ENCODE assay signal across 8 cellular contexts in genomic region chr17:36935681-36936454, GRCh38. TPM values are rescaled to one million over a fixed set of nuclear protein-coding genes. Genes with fewer than 3 reads are reported as not detected.
DNase-seq lines count a peak whose midpoint lies in the region; ATAC-seq and TF ChIP-seq lines count a peak whose summit lies in the region.

No MANE protein-coding gene starts in this region.

- peaks cover 100% of the 10 kb centered on the region for H3K27me3 Mint-ChIP-seq in dendritic cell treated with granulocyte-macrophage colony-stimulating factor and Interleukin-4, amounts not matched to agents 40 ng/mL and 50 ng/mL, for 4 days

- WGBS in psoas muscle, 3 donors = 1 to 2% (median 2%) methylated on average over 41 to 48 of the region's 48 CpGs

- peaks cover 0 to 99% (median 89%) of the 10 kb centered on the region in 3 donors for H3K27me3 ChIP-seq in psoas muscle (ENCODE audit: insufficient read depth in 3 of 3, low read length in 2 of 3)

- no peaks in the 10 kb centered on the region for H3K9me3 ChIP-seq in psoas muscle

- TF ChIP-seq CTCF in psoas muscle (IDR thresholded peaks at IDR 0.05) = no peak

- H3K4me3 ChIP-seq in psoas muscle = peak overlapping the region; percentile 43

- no peaks in the 10 kb centered on the region for H3K36me3 Mint-ChIP-seq in dendritic cell treated with granulocyte-macrophage colony-stimulating factor and Interleukin-4, amounts not matched to agents 40 ng/mL and 50 ng/mL, for 4 days (ENCODE audit: low read depth)

- peak overlapping the region; percentile 56 for H3K4me3 Mint-ChIP-seq in dendritic cell treated with granulocyte-macrophage colony-stimulating factor and Interleukin-4, amounts not matched to agents 40 ng/mL and 50 ng/mL, for 4 days

- H3K27ac Mint-ChIP-seq in dendritic cell treated with granulocyte-macrophage colony-stimulating factor and Interleukin-4, amounts not matched to agents 40 ng/mL and 50 ng/mL, for 4 days = no peak overlapping the region

- DNase-seq in NCI-H1417 (lab: John Stamatoyannopoulos, UW) = peak in 2 of 3 experiments; percentile 50 to 62
- no peak for DNase-seq in NCI-H1417 treated with DMSO at 0.1 percent for 48 hours (lab: John Stamatoyannopoulos, UW)
- peak; percentile 56 for DNase-seq in NCI-H748 (lab: John Stamatoyannopoulos, UW; ENCODE audit: unreplicated experiment)
- DNase-seq in psoas muscle = peak in 1 of 2 donors; percentile 48
- no peak for DNase-seq in GM19240 (ENCODE audit: insufficient read length, low spot score)
- DNase-seq in NCI-H510A treated with DMSO at 0.1 percent for 48 hours (lab: John Stamatoyannopoulos, UW) = no peak

- no peak overlapping the region for H3K27ac ChIP-seq in psoas muscle

- H3K4me1 Mint-ChIP-seq in dendritic cell treated with granulocyte-macrophage colony-stimulating factor and Interleukin-4, amounts not matched to agents 40 ng/mL and 50 ng/mL, for 4 days (ENCODE audit: low read depth) = peaks cover 83% of the 10 kb centered on the region

- H3K9me3 Mint-ChIP-seq in dendritic cell treated with granulocyte-macrophage colony-stimulating factor and Interleukin-4, amounts not matched to agents 40 ng/mL and 50 ng/mL, for 4 days = no peaks in the 10 kb centered on the region

- intact Hi-C loops in dendritic cell treated with granulocyte-macrophage colony-stimulating factor and Interleukin-4, amounts not matched to agents 40 ng/mL and 50 ng/mL, for 4 days (cut with micrococcal nuclease) = no loop called here
- intact Hi-C loops in psoas muscle (cut with DNase I) = no loop called here

- H3K36me3 ChIP-seq in psoas muscle (ENCODE audit: insufficient read depth in 1 of 2, low read depth in 1 of 2) = no peaks in the 10 kb centered on the region

- ATAC-seq in psoas muscle (no peak), HG03135 (IDR thresholded peaks at IDR 0.05; ENCODE audit: unreplicated experiment) (no peak)

- peaks cover 63% of the 10 kb centered on the region for H3K4me1 ChIP-seq in psoas muscle

RNA-seq across cellular contexts. Expression of gene LHX1, which starts 1.4 kb away (rescaled TPM):
- total RNA-seq in psoas muscle = not detected
- polyA plus RNA-seq in psoas muscle = not detected

RNA-seq across cellular contexts. Expression of gene AATF, which starts 12.9 kb away (rescaled TPM):
- 10 to 100 TPM; 23.5 to 40.6 (median 36.6) TPM for total RNA-seq in psoas muscle
- 10 to 100 TPM; 41.4 to 54.8 (median 52.8) TPM for polyA plus RNA-seq in psoas muscle

Comparison
In these comparisons a context has a peak if more than half of its experiments do, and no peak if none do; other contexts are left out.
1. DNase-seq: peak in NCI-H1417 (2 of 3) and NCI-H748 (single experiment); none in NCI-H1417 treated with DMSO at 0.1 percent for 48 hours (single experiment), GM19240 (single experiment) and NCI-H510A treated with DMSO at 0.1 percent for 48 hours (single experiment).